17 cellular contexts compared by ENCODE assay signal in genomic region chr5:135137146-135137915, GRCh38.
"Had no signal": no experiment of that assay in that cellular context is flagged by ENCODE, and none has a peak within 500 bp of the region (broad histone marks: within the 10 kb centered on the region; RNA-seq: fewer than 3 reads in every experiment).

No MANE protein-coding gene starts in this region.

- H3K4me1 ChIP-seq: left ventricle myocardium inferior, pancreas, prostate gland, right lobe of liver, testis, tibial nerve had no signal

- ATAC-seq: esophagus mucosa; gastroesophageal sphincter; left cardiac atrium; lower lobe of right lung; pancreas; right lobe of liver; stimulated activated memory B cell treated with anti-CD40 and anti-IgM and Interleukin-4, amounts not matched to agents 10 μg/mL and 1 μg/mL and 100 μg/mL, for 72 hours; upper lobe of right lung had no signal

- H3K27ac ChIP-seq: gastroesophageal sphincter, left ventricle myocardium inferior, lower lobe of right lung, pancreas, prostate gland, right lobe of liver, testis, tibial nerve, upper lobe of right lung had no signal

- H3K4me3 ChIP-seq: gastroesophageal sphincter, left ventricle myocardium inferior, lower lobe of right lung, pancreas, prostate gland, right lobe of liver, testis, tibial nerve, upper lobe of right lung had no signal

- DNase-seq: glutamatergic neuron; kidney; left cardiac atrium; left ventricle myocardium inferior; lower lobe of right lung; naive B cell; occipital lobe; pancreas; right lobe of liver; stimulated activated CD4-positive, alpha-beta T cell treated with anti-CD3 and anti-CD28 coated beads, Interleukin-4, amount 100 ng/mL, for 24 hours; testis; upper lobe of right lung had no signal

- H3K9me3 ChIP-seq: gastroesophageal sphincter, left ventricle myocardium inferior, lower lobe of right lung, pancreas, prostate gland, right lobe of liver, testis, tibial nerve, upper lobe of right lung had no signal

- H3K36me3 ChIP-seq: gastroesophageal sphincter, left ventricle myocardium inferior, lower lobe of right lung, pancreas, prostate gland, right lobe of liver, tibial nerve, upper lobe of right lung had no signal

- H3K27me3 ChIP-seq: gastroesophageal sphincter, pancreas, right lobe of liver, testis, tibial nerve, upper lobe of right lung had no signal
